In genomic region chr5:176237971-176238644, GRCh38 we compare ENCODE assay signal across 8 cellular contexts. TPM values are rescaled to one million over a fixed set of nuclear protein-coding genes. Genes with fewer than 3 reads are reported as not detected.
A peak's percentile ranks its signal among the peaks of the same experiment; 100 is the strongest.
DNase-seq lines count a peak whose midpoint lies in the region; ATAC-seq and TF ChIP-seq lines count a peak whose summit lies in the region.
"Not testable (repeated sequence)": the region's sequence is repeated elsewhere in the genome, so short reads cannot be mapped to it uniquely, and the experiment has no call there.

Gene SIMC1 (plus strand): TSS chr5:176238424. CDS start chr5:176238509, 85 bp downstream.

- H3K27me3 ChIP-seq in neutrophil = peaks cover 19% of the 10 kb centered on the region

- H3K4me3 Mint-ChIP-seq in stimulated activated naive CD8-positive, alpha-beta T cell treated with anti-CD3 and anti-CD28 coated beads, Interleukin-15, Interleukin-2, amounts not matched to agents 100 ng/mL and 50 ng/mL, for 24 hours = peak within 1 kb of the TSS; percentile 68

- H3K4me1 ChIP-seq in neutrophil (ENCODE audit: control insufficient read depth in 1 of 2, insufficient read depth in 1 of 2, low read depth in 1 of 2, low read length in 1 of 2) = not testable (repeated sequence)

- peak within 1 kb of the TSS; percentile 34 to 35 for H3K4me3 ChIP-seq in neutrophil (ENCODE audit: low read depth in 1 of 2, low read length in 1 of 2)

- not testable (repeated sequence) for H3K9me3 Mint-ChIP-seq in stimulated activated naive CD8-positive, alpha-beta T cell treated with anti-CD3 and anti-CD28 coated beads, Interleukin-15, Interleukin-2, amounts not matched to agents 100 ng/mL and 50 ng/mL, for 24 hours

- not testable (repeated sequence) for H3K36me3 Mint-ChIP-seq in stimulated activated naive CD8-positive, alpha-beta T cell treated with anti-CD3 and anti-CD28 coated beads, Interleukin-15, Interleukin-2, amounts not matched to agents 100 ng/mL and 50 ng/mL, for 24 hours (ENCODE audit: low read depth)

- not testable (repeated sequence) for H3K9me3 ChIP-seq in neutrophil

- intact Hi-C loops in T-helper 1 cell treated with Interleukin-12 subunit alpha and Interleukin-12 subunit beta and Interleukin-4 antibody, amounts not matched to agents 30 ng/mL and 1 ng/mL, for 36 hours (cut with micrococcal nuclease) = loop anchor here (5.0 kb wide), 1 partner anchor 124 kb away; the partner anchor contains the start of gene KIAA1191

- not testable (repeated sequence) for H3K27me3 Mint-ChIP-seq in stimulated activated naive CD8-positive, alpha-beta T cell treated with anti-CD3 and anti-CD28 coated beads, Interleukin-15, Interleukin-2, amounts not matched to agents 100 ng/mL and 50 ng/mL, for 24 hours

- H3K27ac ChIP-seq in neutrophil = not testable (repeated sequence)

- DNase-seq in ELR (ENCODE audit: low read depth) = peak; percentile 16
- peak; percentile 23 for DNase-seq in HPDE6-E6E7 (ENCODE audit: extremely low spot score)
- DNase-seq in activated naive CD4-positive, alpha-beta T cell treated with anti-CD3 and anti-CD28 coated beads, Interleukin-2, amount 50 U/mL, for 16 hours = peak; percentile 65
- DNase-seq in germinal center (ENCODE audit: low spot score) = peak; percentile 72

- peak; percentile 70 for ATAC-seq in GM21717 (IDR thresholded peaks at IDR 0.05; ENCODE audit: unreplicated experiment)

- H3K27ac Mint-ChIP-seq in stimulated activated naive CD8-positive, alpha-beta T cell treated with anti-CD3 and anti-CD28 coated beads, Interleukin-15, Interleukin-2, amounts not matched to agents 100 ng/mL and 50 ng/mL, for 24 hours = peak within 1 kb of the TSS; percentile 40

- not testable (repeated sequence) for H3K4me1 Mint-ChIP-seq in stimulated activated naive CD8-positive, alpha-beta T cell treated with anti-CD3 and anti-CD28 coated beads, Interleukin-15, Interleukin-2, amounts not matched to agents 100 ng/mL and 50 ng/mL, for 24 hours (ENCODE audit: low read depth)

- not testable (repeated sequence) for TF ChIP-seq CTCF in neutrophil (IDR thresholded peaks at IDR 0.05)

- H3K36me3 ChIP-seq in neutrophil = not testable (repeated sequence)

RNA-seq across cellular contexts. Expression of gene SIMC1, which starts in this region (rescaled TPM):
- total RNA-seq in T-helper 1 cell treated with Interleukin-12 subunit alpha and Interleukin-12 subunit beta and Interleukin-4 antibody, amounts not matched to agents 30 ng/mL and 1 ng/mL, for 36 hours = 34.3 and 35.8 TPM in 2 replicates

Comparison
In these comparisons a context has a peak if more than half of its experiments do, and no peak if none do; other contexts are left out.
1. DNase-seq: peak in every context shown above with its lines; median percentile 72 in germinal center; 65 in activated naive CD4-positive, alpha-beta T cell treated with anti-CD3 and anti-CD28 coated beads, Interleukin-2, amount 50 U/mL, for 16 hours; 23 in HPDE6-E6E7; 16 in ELR.